26 cellular contexts compared by ENCODE assay signal in the genomic region with DNA sequence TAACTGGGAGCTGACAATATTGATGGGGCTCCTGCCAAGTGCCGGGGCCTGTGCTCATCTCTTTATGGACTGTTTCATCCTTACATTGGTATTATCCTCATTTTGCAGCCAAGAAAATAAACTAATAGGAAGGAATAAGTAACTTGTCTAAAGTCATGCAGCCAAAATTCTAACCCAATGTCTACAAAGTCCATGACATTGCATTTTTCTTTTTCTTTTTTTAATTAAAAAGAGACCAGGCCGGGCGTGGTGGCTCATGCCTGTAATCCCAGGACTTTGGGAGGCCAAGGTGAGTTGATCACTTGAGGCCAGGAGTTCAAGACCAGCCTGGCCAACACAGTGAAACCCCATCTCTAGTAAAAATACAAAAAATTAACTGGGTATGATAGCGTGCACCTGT.
"Had no signal": no experiment of that assay in that cellular context is flagged by ENCODE, and none has a peak within 500 bp of the region (broad histone marks: within the 10 kb centered on the region; RNA-seq: fewer than 3 reads in every experiment).

No MANE protein-coding gene starts in this region.

- H3K36me3 ChIP-seq: brain microvascular endothelial cell, cardiac muscle cell, MG63, SJSA1 had no signal

- H3K9me3 ChIP-seq: MG63, SJSA1 had no signal

- H3K36me3 Mint-ChIP-seq: activated naive CD8-positive, alpha-beta T cell; WTC11 had no signal

- H3K27ac Mint-ChIP-seq: activated CD4-positive, alpha-beta T cell treated with anti-CD3 and anti-CD28 coated beads, Interleukin-2, amount 10 ng/mL, durations not matched to agents 24 days and 14 days; activated naive CD4-positive, alpha-beta T cell treated with anti-CD3 and anti-CD28 coated beads for 36 hours; activated naive CD8-positive, alpha-beta T cell; activated T-helper 17 cell treated with anti-CD3 and anti-CD28 coated beads, Interleukin-2, amount 50 U/mL, for 72 hours; T-helper 1 cell treated with Interleukin-12 subunit alpha and Interleukin-12 subunit beta and Interleukin-4 antibody, amounts not matched to agents 30 μg/mL and 1 μg/mL, for 36 hours had no signal

- H3K27me3 ChIP-seq: brain microvascular endothelial cell, cardiac muscle cell, MG63, SJSA1 had no signal

- DNase-seq: activated CD4-positive, alpha-beta T cell treated with anti-CD3 and anti-CD28 coated beads, Interleukin-2, amount 10 ng/mL, durations not matched to agents 24 days and 14 days; activated CD4-positive, alpha-beta T cell treated with anti-CD3 and anti-CD28 coated beads, Interleukin-2, amount 50 U/mL, for 48 hours; activated CD4-positive, CD25-positive, alpha-beta regulatory T cell treated with anti-CD3 and anti-CD28 coated beads, Interleukin-2, amount 50 U/mL, for 72 hours; activated gamma-delta T cell; activated naive CD4-positive, alpha-beta T cell treated with anti-CD3 and anti-CD28 coated beads for 36 hours; activated T-cell treated with anti-CD3 and anti-CD28 coated beads for 4 hours; activated T-cell treated with anti-CD3 and anti-CD28 coated beads, Interleukin-2, amount 50 U/mL, for 48 hours; amygdala; brain microvascular endothelial cell; MG63; MV-4-11; NCI-H1092 treated with DMSO at 0.1 percent for 48 hours; NCI-H1436; NCI-H187; NCI-H2081; NCI-H510A treated with DMSO at 0.1 percent for 48 hours; NCI-H69; NK-92 treated with Interleukin-12 subunit alpha and Interleukin-12 subunit beta, amount 100 ng/mL, for 24 hours; PC-3; SHP77 had no signal

- H3K27me3 Mint-ChIP-seq: activated CD4-positive, alpha-beta T cell treated with anti-CD3 and anti-CD28 coated beads, Interleukin-2, amount 10 ng/mL, durations not matched to agents 24 days and 14 days; activated naive CD8-positive, alpha-beta T cell; activated T-helper 17 cell treated with anti-CD3 and anti-CD28 coated beads, Interleukin-2, amount 50 U/mL, for 72 hours had no signal

- H3K4me3 ChIP-seq: cardiac muscle cell, MG63, SJSA1 had no signal

- H3K27ac ChIP-seq: brain microvascular endothelial cell, cardiac muscle cell, SJSA1 had no signal

- H3K4me3 Mint-ChIP-seq: activated CD4-positive, alpha-beta T cell treated with anti-CD3 and anti-CD28 coated beads, Interleukin-2, amount 10 ng/mL, durations not matched to agents 24 days and 14 days; activated naive CD4-positive, alpha-beta T cell treated with anti-CD3 and anti-CD28 coated beads for 36 hours; activated naive CD8-positive, alpha-beta T cell; activated T-helper 17 cell treated with anti-CD3 and anti-CD28 coated beads, Interleukin-2, amount 50 U/mL, for 72 hours; T-helper 1 cell treated with Interleukin-12 subunit alpha and Interleukin-12 subunit beta and Interleukin-4 antibody, amounts not matched to agents 30 μg/mL and 1 μg/mL, for 36 hours; WTC11 had no signal

- H3K9me3 Mint-ChIP-seq: activated CD4-positive, alpha-beta T cell treated with anti-CD3 and anti-CD28 coated beads, Interleukin-2, amount 10 ng/mL, durations not matched to agents 24 days and 14 days; activated naive CD4-positive, alpha-beta T cell treated with anti-CD3 and anti-CD28 coated beads for 36 hours; activated T-helper 17 cell treated with anti-CD3 and anti-CD28 coated beads, Interleukin-2, amount 50 U/mL, for 72 hours; T-helper 1 cell treated with Interleukin-12 subunit alpha and Interleukin-12 subunit beta and Interleukin-4 antibody, amounts not matched to agents 30 μg/mL and 1 μg/mL, for 36 hours; WTC11 had no signal
